27 cellular contexts compared by ENCODE assay signal in genomic region chr4:188221090-188221489, GRCh38.
"Had no signal": no experiment of that assay in that cellular context is flagged by ENCODE, and none has a peak within 500 bp of the region (broad histone marks: within the 10 kb centered on the region; RNA-seq: fewer than 3 reads in every experiment).

No MANE protein-coding gene starts in this region.

- H3K27me3 ChIP-seq: ascending aorta, Peyer's patch had no signal

- H3K4me3 ChIP-seq: ascending aorta, body of pancreas, Peyer's patch, SK-N-MC had no signal

- H3K4me1 ChIP-seq: ascending aorta, body of pancreas, Peyer's patch had no signal

- H3K36me3 Mint-ChIP-seq: activated naive CD4-positive, alpha-beta T cell treated with anti-CD3 and anti-CD28 coated beads, Interleukin-2, amount 50 U/mL, for 24 hours; IgD-negative memory B cell had no signal

- H3K27me3 Mint-ChIP-seq: activated CD8-positive, alpha-beta T cell treated with anti-CD3 and anti-CD28 coated beads for 36 hours; activated naive CD4-positive, alpha-beta T cell treated with anti-CD3 and anti-CD28 coated beads, Interleukin-2, amount 50 U/mL, for 24 hours; activated naive CD8-positive, alpha-beta T cell treated with anti-CD3 and anti-CD28 coated beads, Interleukin-2, amount 50 U/mL, for 24 hours; central memory CD8-positive, alpha-beta T cell; IgD-negative memory B cell had no signal

- ATAC-seq: activated CD4-positive, CD25-positive, alpha-beta regulatory T cell treated with anti-CD3 and anti-CD28 coated beads, Interleukin-2, amount 50 U/mL, for 24 hours; activated CD8-positive, alpha-beta T cell treated with anti-CD3 and anti-CD28 coated beads for 36 hours; activated naive CD8-positive, alpha-beta T cell treated with anti-CD3 and anti-CD28 coated beads, Interleukin-2, amount 50 U/mL, for 24 hours; activated T-cell treated with anti-CD3 and anti-CD28 coated beads, Interleukin-2, amount 50 U/mL, for 72 hours; body of pancreas had no signal

- H3K9me3 ChIP-seq: body of pancreas had no signal

- H3K4me1 Mint-ChIP-seq: activated naive CD4-positive, alpha-beta T cell treated with anti-CD3 and anti-CD28 coated beads, Interleukin-2, amount 50 U/mL, for 24 hours; activated naive CD8-positive, alpha-beta T cell treated with anti-CD3 and anti-CD28 coated beads, Interleukin-2, amount 50 U/mL, for 24 hours; central memory CD8-positive, alpha-beta T cell; IgD-negative memory B cell had no signal

- H3K36me3 ChIP-seq: ascending aorta, Peyer's patch had no signal

- H3K27ac ChIP-seq: ascending aorta, body of pancreas, Peyer's patch, SK-N-MC had no signal

- H3K27ac Mint-ChIP-seq: activated CD8-positive, alpha-beta T cell treated with anti-CD3 and anti-CD28 coated beads for 36 hours; activated naive CD4-positive, alpha-beta T cell treated with anti-CD3 and anti-CD28 coated beads, Interleukin-2, amount 50 U/mL, for 24 hours; activated naive CD8-positive, alpha-beta T cell treated with anti-CD3 and anti-CD28 coated beads, Interleukin-2, amount 50 U/mL, for 24 hours; activated T-cell treated with anti-CD3 and anti-CD28 coated beads, Interleukin-2, amount 50 U/mL, for 72 hours; activated T-helper 2 cell treated with anti-CD3 and anti-CD28 coated beads, Interferon-gamma antibody, Interleukin-2, Interleukin-4, amounts not matched to agents 10 μg/mL and 5 μg/mL and 100 μg/mL, durations not matched to agents 14 hours and 24 hours and 36 hours had no signal

- DNase-seq: activated CD4-positive, alpha-beta T cell treated with anti-CD3 and anti-CD28 coated beads for 4 hours; activated CD8-positive, alpha-beta memory T cell treated with anti-CD3 and anti-CD28 coated beads, Interleukin-2, amount 50 U/mL, for 4 hours; activated CD8-positive, alpha-beta T cell treated with anti-CD3 and anti-CD28 coated beads for 36 hours; activated naive CD8-positive, alpha-beta T cell treated with anti-CD3 and anti-CD28 coated beads, Interleukin-2, amount 50 U/mL, for 24 hours; activated T-cell treated with anti-CD3 and anti-CD28 coated beads, Interleukin-2, amount 50 U/mL, for 72 hours; amniotic stem cell; body of pancreas; KG1; NCI-H1092; NCI-H1417; NCI-H1930; NCI-H2171; NCI-H2227 treated with DMSO at 0.1 percent for 48 hours; NCI-H446 treated with DMSO at 0.1 percent for 48 hours; NCI-H524 treated with DMSO at 0.1 percent for 48 hours; NCI-H82; NK-92 treated with Interleukin-12 subunit alpha and Interleukin-12 subunit beta, amount 100 ng/mL, for 24 hours; OCI-M1; Peyer's patch; T-helper 1 cell had no signal

- H3K4me3 Mint-ChIP-seq: activated CD8-positive, alpha-beta T cell treated with anti-CD3 and anti-CD28 coated beads for 36 hours; activated naive CD4-positive, alpha-beta T cell treated with anti-CD3 and anti-CD28 coated beads, Interleukin-2, amount 50 U/mL, for 24 hours; activated naive CD8-positive, alpha-beta T cell treated with anti-CD3 and anti-CD28 coated beads, Interleukin-2, amount 50 U/mL, for 24 hours; activated T-cell treated with anti-CD3 and anti-CD28 coated beads, Interleukin-2, amount 50 U/mL, for 72 hours; central memory CD8-positive, alpha-beta T cell; IgD-negative memory B cell had no signal
